ENCODE assay signal across 8 cellular contexts in the genomic region with DNA sequence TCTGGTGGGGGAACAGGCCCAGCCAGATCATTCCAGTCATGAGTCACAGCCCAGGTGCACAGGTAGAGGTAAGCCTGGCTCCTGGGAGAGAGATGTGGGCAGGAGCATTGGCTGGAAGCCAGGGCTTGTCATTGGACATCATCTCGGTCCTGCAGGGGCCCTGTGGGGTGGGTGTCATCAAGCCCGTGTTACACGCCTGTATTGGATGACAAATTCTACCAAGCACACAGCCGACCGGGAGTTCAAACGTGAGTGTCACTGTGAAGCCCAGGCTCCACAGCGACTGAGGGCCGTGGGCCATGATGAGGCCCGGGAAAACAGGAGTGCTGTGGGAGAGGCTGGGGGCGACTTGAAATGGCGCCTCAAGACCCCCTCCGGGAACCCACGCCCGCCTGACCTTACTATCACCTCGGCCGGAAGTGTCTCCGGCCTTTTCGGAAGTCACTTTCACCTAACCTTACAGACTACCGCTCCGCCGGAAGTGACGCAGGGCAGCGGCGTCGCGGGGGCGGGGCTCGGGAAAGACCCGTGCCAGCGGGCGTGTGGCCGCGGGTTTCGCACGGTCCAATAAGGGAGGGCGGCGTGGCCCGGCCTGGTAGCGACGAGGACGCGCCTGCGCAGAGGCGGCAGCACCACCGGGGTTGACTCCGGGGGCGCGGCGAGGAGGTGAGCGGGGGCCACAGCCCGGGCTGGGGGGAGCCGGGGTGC. TPM values are rescaled to one million over a fixed set of nuclear protein-coding genes. Genes with fewer than 3 reads are reported as not detected.
DNase-seq lines count a peak whose midpoint lies in the region; ATAC-seq and TF ChIP-seq lines count a peak whose summit lies in the region.

A gene (plus strand): TSS at position 629 of the 708 bp plus-strand sequence. CDS start 1,293 bp downstream, outside the sequence.

- H3K36me3 Mint-ChIP-seq in activated naive CD4-positive, alpha-beta T cell treated with anti-CD3 and anti-CD28 coated beads, Interleukin-2, amount 50 U/mL, for 72 hours: peaks cover 6 to 11% of the 10 kb centered on the region in 2 donors

- DNase-seq in GM10248 (ENCODE audit: extremely low spot score): peak; percentile 93
- peak; percentile 99 for DNase-seq in NCI-H1092 treated with DMSO at 0.1 percent for 48 hours (lab: John Stamatoyannopoulos, UW)
- peak; percentile 83 for DNase-seq in SKM-1 (lab: John Stamatoyannopoulos, UW; ENCODE audit: unreplicated experiment)
- DNase-seq in activated naive CD4-positive, alpha-beta T cell treated with anti-CD3 and anti-CD28 coated beads, Interleukin-2, amount 50 U/mL, for 72 hours (ENCODE audit: low spot score in 2 of 2): peak; percentile 99
- peak; percentile 55 for DNase-seq in glomerular endothelial cell (ENCODE audit: extremely low read depth, low read depth, low spot score)
- DNase-seq in osteoblast (ENCODE audit: insufficient read length, low spot score, missing footprints): peak; percentile 100
- DNase-seq in thoracic aorta (ENCODE audit: low spot score): peak; percentile 87

- CTCF ChIA-PET in GM10248 (lab: Yijun Ruan, JAX): interaction anchor here (0.8 to 30.9 kb wide), 5 partner anchors 10 to 91 kb away, joined by 3 to 368 read pairs (median 5); a partner anchor contains a TSS

- peaks cover 31% of the 10 kb centered on the region for H3K4me1 ChIP-seq in osteoblast (ENCODE audit: insufficient read depth, low read length)
- H3K4me1 ChIP-seq in thoracic aorta (ENCODE audit: control insufficient read depth in 1 of 2, low read depth in 2 of 2): peaks cover 19 to 43% of the 10 kb centered on the region in 2 donors

- H3K27ac ChIP-seq in osteoblast (ENCODE audit: low read depth, low read length) (peak within 1 kb of the TSS; percentile 96), thoracic aorta (peak within 1 kb of the TSS; percentile 94 to 99)

- peak within 1 kb of the TSS; percentile 94 for H2AFZ ChIP-seq in osteoblast (ENCODE audit: low read length)

- TF ChIP-seq CTCF in GM10248 (IDR thresholded peaks at IDR 0.05; ENCODE audit: control extremely low read depth, extremely low read depth, low read depth, missing control alignments) (no peak), osteoblast (IDR thresholded peaks at IDR 0.05; ENCODE audit: extremely low read depth, low read depth, low read length) (no peak), thoracic aorta (IDR thresholded peaks at IDR 0.05) (no peak)

- no peaks in the 10 kb centered on the region for H3K9me3 Mint-ChIP-seq in activated naive CD4-positive, alpha-beta T cell treated with anti-CD3 and anti-CD28 coated beads, Interleukin-2, amount 50 U/mL, for 72 hours

- peak within 1 kb of the TSS; percentile 91 for H3K4me2 ChIP-seq in osteoblast (ENCODE audit: insufficient read depth, low read length)

- H3K27ac Mint-ChIP-seq in activated naive CD4-positive, alpha-beta T cell treated with anti-CD3 and anti-CD28 coated beads, Interleukin-2, amount 50 U/mL, for 72 hours: peak within 1 kb of the TSS; percentile 96 to 97

- peaks cover 11% of the 10 kb centered on the region for H4K20me1 ChIP-seq in osteoblast (ENCODE audit: insufficient read depth, low read length)

- no peaks in the 10 kb centered on the region for H3K9me3 ChIP-seq in osteoblast (ENCODE audit: low read depth, low read length)
- H3K9me3 ChIP-seq in thoracic aorta: no peaks in the 10 kb centered on the region

- H3K36me3 ChIP-seq in osteoblast (ENCODE audit: insufficient read depth, low read length) (peaks cover 20% of the 10 kb centered on the region), thoracic aorta (peaks cover 19% of the 10 kb centered on the region)

- H3K4me3 ChIP-seq in osteoblast (ENCODE audit: insufficient read depth, low read length) (peak within 1 kb of the TSS; percentile 87), thoracic aorta (peak within 1 kb of the TSS; percentile 92)

- POLR2A ChIA-PET in GM10248 (lab: Yijun Ruan, JAX): interaction anchor here (0.6 to 1.6 kb wide), 11 partner anchors 9 to 1890 kb away, joined by 3 to 13 read pairs (median 6); a partner anchor contains a TSS

- H3K27me3 ChIP-seq in osteoblast (ENCODE audit: insufficient read depth, low read length) (no peaks in the 10 kb centered on the region), thoracic aorta (replicated peaks; ENCODE audit: insufficient read depth) (no peaks in the 10 kb centered on the region)

- peaks cover 37% of the 10 kb centered on the region for H3K79me2 ChIP-seq in osteoblast (ENCODE audit: insufficient read depth, low read length)

- ATAC-seq in HG02610 (IDR thresholded peaks at IDR 0.05; ENCODE audit: unreplicated experiment) (peak; percentile 49), thoracic aorta (ENCODE audit: insufficient number of reproducible peaks, low FRiP score, low read depth) (peak; percentile 77)
- peak; percentile 65 to 72 for ATAC-seq in activated naive CD4-positive, alpha-beta T cell treated with anti-CD3 and anti-CD28 coated beads, Interleukin-2, amount 50 U/mL, for 72 hours

RNA-seq across cellular contexts. Expression of the gene that starts here (rescaled TPM):
- 10 to 100 TPM; 27.7 to 36.0 TPM for total RNA-seq in activated naive CD4-positive, alpha-beta T cell treated with anti-CD3 and anti-CD28 coated beads, Interleukin-2, amount 50 U/mL, for 72 hours
- 52.4 and 52.8 TPM in 2 replicates for total RNA-seq in glomerular endothelial cell
- 31.1 and 32.7 TPM in 2 replicates for total RNA-seq in osteoblast
- total RNA-seq in thoracic aorta: 10 to 100 TPM; 51.7 to 53.0 TPM

Comparison
In these comparisons a context has a peak if more than half of its experiments do, and no peak if none do; other contexts are left out.
1. Peak in every context shown above with its lines: DNase-seq, ATAC-seq, H3K4me3 ChIP-seq and H3K27ac ChIP-seq.